ENCODE assay signal across 33 cellular contexts in the genomic region with DNA sequence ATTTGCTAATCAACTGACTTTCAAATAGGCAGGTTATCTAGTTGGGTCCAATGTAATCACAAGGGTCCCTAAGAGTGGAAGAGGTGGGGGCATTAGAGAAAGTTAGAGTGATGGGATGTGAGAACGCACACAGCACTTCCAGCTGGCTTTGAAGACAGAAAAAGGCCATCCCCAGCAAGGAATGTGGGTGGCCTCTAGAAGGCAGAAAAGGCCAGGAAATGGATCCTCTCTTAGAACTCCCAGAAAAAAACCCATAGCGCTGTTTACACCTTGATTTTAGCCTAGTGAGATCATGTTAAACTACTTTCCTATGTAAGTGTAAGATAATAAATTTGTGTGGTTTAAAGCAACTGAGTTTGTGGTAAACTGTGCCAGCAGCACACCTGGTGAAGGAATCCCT.
"Had no signal": no experiment of that assay in that cellular context is flagged by ENCODE, and none has a peak within 500 bp of the region (broad histone marks: within the 10 kb centered on the region; RNA-seq: fewer than 3 reads in every experiment).

No MANE protein-coding gene starts in this region.

- H3K27ac Mint-ChIP-seq: activated B cell treated with CpG ODN at 0.5 μM for 24 hours; activated CD8-positive, alpha-beta T cell treated with anti-CD3 and anti-CD28 coated beads for 36 hours; activated naive CD8-positive, alpha-beta T cell; activated T-helper 17 cell treated with anti-CD3 and anti-CD28 coated beads, Interleukin-2, amount 50 U/mL, for 72 hours; dendritic cell treated with granulocyte-macrophage colony-stimulating factor and Interleukin-4, amounts not matched to agents 40 ng/mL and 50 ng/mL, for 4 days; T-helper 17 cell; T-helper 2 cell treated with Interferon-gamma antibody and Interleukin-4, amounts not matched to agents 5 μg/mL and 100 μg/mL, for 36 hours had no signal

- H3K4me1 Mint-ChIP-seq: activated B cell treated with CpG ODN at 0.5 μM for 24 hours; activated T-helper 17 cell treated with anti-CD3 and anti-CD28 coated beads, Interleukin-2, amount 50 U/mL, for 72 hours; T-helper 17 cell had no signal

- DNase-seq: activated B cell treated with CpG ODN at 0.5 μM for 24 hours; activated CD4-positive, alpha-beta T cell treated with anti-CD3 and anti-CD28 coated beads for 48 hours; activated CD4-positive, alpha-beta T cell treated with anti-CD3 and anti-CD28 coated beads, Interleukin-2, amount 50 U/mL, for 1 hour; activated CD4-positive, alpha-beta T cell treated with anti-CD3 and anti-CD28 coated beads, Interleukin-2, amount 50 U/mL, for 48 hours; activated CD8-positive, alpha-beta memory T cell treated with anti-CD3 and anti-CD28 coated beads for 24 hours; activated CD8-positive, alpha-beta T cell treated with anti-CD3 and anti-CD28 coated beads for 36 hours; activated effector memory CD4-positive, alpha-beta T cell treated with Interleukin-2 at 50 U/mL for 16 hours; activated gamma-delta T cell treated with Interleukin-2 at 50 U/mL for 16 hours; activated naive CD4-positive, alpha-beta T cell treated with anti-CD3 and anti-CD28 coated beads, Interleukin-2, amount 50 U/mL, for 16 hours; activated naive CD4-positive, alpha-beta T cell treated with Interleukin-2 at 50 U/mL for 16 hours; activated T-cell treated with anti-CD3 and anti-CD28 coated beads, Interleukin-2, amount 50 U/mL, for 4 hours; amygdala; aorta; body of pancreas; caudate nucleus; cerebellar nuclear complex; dorsolateral prefrontal cortex; effector memory CD4-positive, alpha-beta T cell; erythroblast; foreskin keratinocyte; gastrocnemius medialis; glutamatergic neuron; heart left ventricle; T-helper 17 cell; T1000; WERI-Rb-1 had no signal

- H3K27me3 ChIP-seq: body of pancreas, esophagus muscularis mucosa, gastrocnemius medialis, heart left ventricle had no signal

- H3K9me3 Mint-ChIP-seq: activated CD8-positive, alpha-beta T cell treated with anti-CD3 and anti-CD28 coated beads for 36 hours; activated T-cell treated with anti-CD3 and anti-CD28 coated beads, Interleukin-2, amount 50 U/mL, for 4 hours; T-helper 2 cell treated with Interferon-gamma antibody and Interleukin-4, amounts not matched to agents 5 μg/mL and 100 μg/mL, for 36 hours had no signal

- H3K27ac ChIP-seq: body of pancreas, coronary artery, dorsolateral prefrontal cortex, esophagus muscularis mucosa, foreskin keratinocyte, gastrocnemius medialis, heart left ventricle, WERI-Rb-1 had no signal

- H3K4me1 ChIP-seq: body of pancreas, esophagus muscularis mucosa, foreskin keratinocyte, gastrocnemius medialis, heart left ventricle had no signal

- H3K36me3 Mint-ChIP-seq: activated naive CD8-positive, alpha-beta T cell had no signal

- H3K9me3 ChIP-seq: body of pancreas had no signal

- H3K36me3 ChIP-seq: esophagus muscularis mucosa, gastrocnemius medialis, heart left ventricle, WERI-Rb-1 had no signal

- H3K4me3 ChIP-seq: body of pancreas, coronary artery, dorsolateral prefrontal cortex, esophagus muscularis mucosa, gastrocnemius medialis, heart left ventricle had no signal

- ATAC-seq: activated CD4-positive, CD25-positive, alpha-beta regulatory T cell treated with anti-CD3 and anti-CD28 coated beads, Interleukin-2, amount 50 U/mL, for 24 hours; activated CD8-positive, alpha-beta T cell treated with anti-CD3 and anti-CD28 coated beads for 36 hours; activated T-cell treated with anti-CD3 and anti-CD28 coated beads, Interleukin-2, amount 50 U/mL, for 4 hours; activated T-helper 17 cell treated with anti-CD3 and anti-CD28 coated beads, Interleukin-2, amount 50 U/mL, for 72 hours; body of pancreas; foreskin keratinocyte; gastrocnemius medialis; heart left ventricle; T-helper 17 cell had no signal

- H3K27me3 Mint-ChIP-seq: activated CD8-positive, alpha-beta T cell treated with anti-CD3 and anti-CD28 coated beads for 36 hours had no signal

- H3K4me3 Mint-ChIP-seq: activated B cell treated with CpG ODN at 0.5 μM for 24 hours; activated CD8-positive, alpha-beta T cell treated with anti-CD3 and anti-CD28 coated beads for 36 hours; activated naive CD8-positive, alpha-beta T cell; activated T-cell treated with anti-CD3 and anti-CD28 coated beads, Interleukin-2, amount 50 U/mL, for 4 hours; activated T-helper 17 cell treated with anti-CD3 and anti-CD28 coated beads, Interleukin-2, amount 50 U/mL, for 72 hours; dendritic cell treated with granulocyte-macrophage colony-stimulating factor and Interleukin-4, amounts not matched to agents 40 ng/mL and 50 ng/mL, for 4 days; T-helper 17 cell; T-helper 2 cell treated with Interferon-gamma antibody and Interleukin-4, amounts not matched to agents 5 μg/mL and 100 μg/mL, for 36 hours had no signal
